8 cellular contexts compared by ENCODE assay signal in genomic region chr4:8428288-8429097, GRCh38. TPM values are rescaled to one million over a fixed set of nuclear protein-coding genes. Genes with fewer than 3 reads are reported as not detected.
A peak's percentile ranks its signal among the peaks of the same experiment; 100 is the strongest.
DNase-seq lines count a peak whose midpoint lies in the region; ATAC-seq and TF ChIP-seq lines count a peak whose summit lies in the region.

No MANE protein-coding gene starts in this region.

- H3K36me3 Mint-ChIP-seq in WTC11 = no peaks in the 10 kb centered on the region

- POLR2A ChIA-PET in WTC11 (lab: Charles Lee) = interaction anchor here (0.7 kb wide), 2 partner anchors 9 to 1222 kb away, joined by 3 read pairs; no protein-coding TSS in a partner anchor

- peaks cover 5% of the 10 kb centered on the region; the same call in 1 of the 2 replicates for H3K27me3 Mint-ChIP-seq in WTC11 (ENCODE audit: low read depth)

- H3K4me3 Mint-ChIP-seq in WTC11 = peak overlapping the region; percentile 88

- DNase-seq in AG09309 (ENCODE audit: low read depth) = peak; percentile 28
- peak; percentile 91 for DNase-seq in NCI-H2227 (lab: John Stamatoyannopoulos, UW; ENCODE audit: unreplicated experiment)
- peak; percentile 93 for DNase-seq in WTC11 (ENCODE audit: low spot score)
- peak; percentile 84 to 90 for DNase-seq in cardiac fibroblast (ENCODE audit: low read depth in 2 of 2)
- DNase-seq in iris pigment epithelial cell (ENCODE audit: low read depth) = peak; percentile 82
- DNase-seq in stimulated activated CD4-positive, alpha-beta T cell treated with anti-CD3 and anti-CD28 coated beads, Interleukin-12 subunit alpha, Interleukin-12 subunit beta, amount 100 ng/mL, for 4 hours = peak; percentile 93

- ATAC-seq in GM18909 (IDR thresholded peaks at IDR 0.05; ENCODE audit: poor library complexity, unreplicated experiment) = peak; percentile 95
- peak; percentile 92 for ATAC-seq in HG03139 (IDR thresholded peaks at IDR 0.05; ENCODE audit: unreplicated experiment)
- ATAC-seq in WTC11 = peak; percentile 96

- H3K4me1 Mint-ChIP-seq in WTC11 = peaks cover 17% of the 10 kb centered on the region

- no peak overlapping the region for H3K27ac Mint-ChIP-seq in WTC11

- no peaks in the 10 kb centered on the region for H3K9me3 Mint-ChIP-seq in WTC11

- TF ChIP-seq CTCF in AG09309 (IDR thresholded peaks at IDR 0.05; ENCODE audit: control insufficient read depth, insufficient read depth, low read depth, low read length, missing control alignments) (peak; percentile 56), WTC11 (IDR thresholded peaks at IDR 0.05) (no peak), cardiac fibroblast (IDR thresholded peaks at IDR 0.05; ENCODE audit: low read depth, low read length) (peak; percentile 53)

- CTCF ChIA-PET in WTC11 (lab: Charles Lee) = interaction anchor here (0.5 to 1.9 kb wide), 15 partner anchors 9 to 489 kb away, joined by 3 to 14 read pairs (median 4); partner anchors contain the start of genes ACOX3, CPZ and TRMT44

- H3K4me3 ChIP-seq in AG09309 (ENCODE audit: control insufficient read depth, low read depth, low read length) (peak overlapping the region; percentile 73), cardiac fibroblast (replicated peaks in 1 of 2; ENCODE audit: low read depth in 2 of 2, low read length in 2 of 2) (peak overlapping the region; percentile 75 to 85)

TF ChIP-seq in WTC11, 78 proteins besides CTCF, POLR2A, EP300 and RAD21:
- TF ChIP-seq ATF3 (CRISPR knock-in tag; conservative IDR thresholded peaks at IDR 0.05) = no peak
- TF ChIP-seq ATF2 (CRISPR knock-in tag; IDR thresholded peaks at IDR 0.05; ENCODE audit: borderline replicate concordance, low read depth) = no peak
- peak; percentile 98 for TF ChIP-seq CREM (CRISPR knock-in tag; IDR thresholded peaks at IDR 0.05)
- peak; percentile 98 for TF ChIP-seq SP1 (CRISPR knock-in tag; conservative IDR thresholded peaks at IDR 0.05)
- peak; percentile 77; the same call in 1 of the 2 replicates for TF ChIP-seq ARID4B (CRISPR knock-in tag; IDR thresholded peaks at IDR 0.05; ENCODE audit: borderline replicate concordance)
- TF ChIP-seq NFYB (CRISPR knock-in tag; conservative IDR thresholded peaks at IDR 0.05; ENCODE audit: low read depth) = no peak
- TF ChIP-seq ETV6 (CRISPR knock-in tag; IDR thresholded peaks at IDR 0.05) = peak; percentile 70; the same call in 1 of the 2 replicates
- no peak for TF ChIP-seq MYBL2 (CRISPR knock-in tag; IDR thresholded peaks at IDR 0.05)
- TF ChIP-seq FOXP1 (CRISPR knock-in tag; IDR thresholded peaks at IDR 0.05; ENCODE audit: borderline replicate concordance) = no peak
- TF ChIP-seq HMGXB4 (CRISPR knock-in tag; IDR thresholded peaks at IDR 0.05) = 0 out of 2 replicates have a peak, but pooled peaks have one; percentile 58
- TF ChIP-seq GABPB1 (CRISPR knock-in tag; IDR thresholded peaks at IDR 0.05) = no peak
- peak; percentile 95 for TF ChIP-seq ZNF121 (CRISPR knock-in tag; IDR thresholded peaks at IDR 0.05)
- peak; percentile 67 for TF ChIP-seq FOXK1 (CRISPR knock-in tag; IDR thresholded peaks at IDR 0.05)
- TF ChIP-seq E2F5 (CRISPR knock-in tag; IDR thresholded peaks at IDR 0.05) = no peak
- no peak for TF ChIP-seq ERG (CRISPR knock-in tag; IDR thresholded peaks at IDR 0.05)
- TF ChIP-seq CREB1 (CRISPR knock-in tag; IDR thresholded peaks at IDR 0.05) = peak; percentile 65; the same call in 1 of the 2 replicates
- 0 out of 2 replicates have a peak, but pooled peaks have one; percentile 36 for TF ChIP-seq GTF2I (CRISPR knock-in tag; conservative IDR thresholded peaks at IDR 0.05)
- peak; percentile 74; the same call in 1 of the 2 replicates for TF ChIP-seq MAX (CRISPR knock-in tag; IDR thresholded peaks at IDR 0.05)

RNA-seq across cellular contexts. Expression of gene ACOX3, which starts 12.0 kb away (rescaled TPM):
- 10.6 to 10.7 TPM (median 10.6 TPM) in 3 replicates for total RNA-seq in WTC11 (2021)

RNA-seq across cellular contexts. Expression of gene TRMT44, which starts 12.1 kb away (rescaled TPM):
- 25.6 to 29.6 TPM (median 28.4 TPM) in 3 replicates for total RNA-seq in WTC11 (2021)

Comparison
In these comparisons a context has a peak if more than half of its experiments do, and no peak if none do; other contexts are left out.
1. Peak in every context shown above with its lines: DNase-seq, ATAC-seq and H3K4me3 ChIP-seq.
2. DNase-seq: peak in every context shown above with its lines; median percentile 93 in WTC11; 93 in stimulated activated CD4-positive, alpha-beta T cell treated with anti-CD3 and anti-CD28 coated beads, Interleukin-12 subunit alpha, Interleukin-12 subunit beta, amount 100 ng/mL, for 4 hours; 91 in NCI-H2227; 87 in cardiac fibroblast; 82 in iris pigment epithelial cell; 28 in AG09309.